Comparison of ENCODE assay signal across 1 cellular context in genomic region chr11:77036398-77036797, GRCh38.
TF ChIP-seq lines count a peak whose summit lies in the region.

No MANE protein-coding gene starts in this region.

TF ChIP-seq in HepG2, 621 proteins besides CTCF, POLR2A, EP300 and RAD21 (continued from another document and continues in another):
- TF ChIP-seq, protein P1, sequence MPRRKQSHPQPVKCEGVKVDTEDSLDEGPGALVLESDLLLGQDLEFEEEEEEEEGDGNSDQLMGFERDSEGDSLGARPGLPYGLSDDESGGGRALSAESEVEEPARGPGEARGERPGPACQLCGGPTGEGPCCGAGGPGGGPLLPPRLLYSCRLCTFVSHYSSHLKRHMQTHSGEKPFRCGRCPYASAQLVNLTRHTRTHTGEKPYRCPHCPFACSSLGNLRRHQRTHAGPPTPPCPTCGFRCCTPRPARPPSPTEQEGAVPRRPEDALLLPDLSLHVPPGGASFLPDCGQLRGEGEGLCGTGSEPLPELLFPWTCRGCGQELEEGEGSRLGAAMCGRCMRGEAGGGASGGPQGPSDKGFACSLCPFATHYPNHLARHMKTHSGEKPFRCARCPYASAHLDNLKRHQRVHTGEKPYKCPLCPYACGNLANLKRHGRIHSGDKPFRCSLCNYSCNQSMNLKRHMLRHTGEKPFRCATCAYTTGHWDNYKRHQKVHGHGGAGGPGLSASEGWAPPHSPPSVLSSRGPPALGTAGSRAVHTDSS (CRISPR knock-in tag; conservative IDR thresholded peaks at IDR 0.05), result no peak
- no peak for TF ChIP-seq ZBTB7B (CRISPR knock-in tag; IDR thresholded peaks at IDR 0.05)
- peak in 1 of 2 experiments; percentile 76; a peak in 1 of 4 replicates for TF ChIP-seq REST (IDR thresholded peaks at IDR 0.05; ENCODE audit: borderline replicate concordance in 1 of 2, low read depth in 1 of 2, low read length in 2 of 2)
- TF ChIP-seq, protein P2, sequence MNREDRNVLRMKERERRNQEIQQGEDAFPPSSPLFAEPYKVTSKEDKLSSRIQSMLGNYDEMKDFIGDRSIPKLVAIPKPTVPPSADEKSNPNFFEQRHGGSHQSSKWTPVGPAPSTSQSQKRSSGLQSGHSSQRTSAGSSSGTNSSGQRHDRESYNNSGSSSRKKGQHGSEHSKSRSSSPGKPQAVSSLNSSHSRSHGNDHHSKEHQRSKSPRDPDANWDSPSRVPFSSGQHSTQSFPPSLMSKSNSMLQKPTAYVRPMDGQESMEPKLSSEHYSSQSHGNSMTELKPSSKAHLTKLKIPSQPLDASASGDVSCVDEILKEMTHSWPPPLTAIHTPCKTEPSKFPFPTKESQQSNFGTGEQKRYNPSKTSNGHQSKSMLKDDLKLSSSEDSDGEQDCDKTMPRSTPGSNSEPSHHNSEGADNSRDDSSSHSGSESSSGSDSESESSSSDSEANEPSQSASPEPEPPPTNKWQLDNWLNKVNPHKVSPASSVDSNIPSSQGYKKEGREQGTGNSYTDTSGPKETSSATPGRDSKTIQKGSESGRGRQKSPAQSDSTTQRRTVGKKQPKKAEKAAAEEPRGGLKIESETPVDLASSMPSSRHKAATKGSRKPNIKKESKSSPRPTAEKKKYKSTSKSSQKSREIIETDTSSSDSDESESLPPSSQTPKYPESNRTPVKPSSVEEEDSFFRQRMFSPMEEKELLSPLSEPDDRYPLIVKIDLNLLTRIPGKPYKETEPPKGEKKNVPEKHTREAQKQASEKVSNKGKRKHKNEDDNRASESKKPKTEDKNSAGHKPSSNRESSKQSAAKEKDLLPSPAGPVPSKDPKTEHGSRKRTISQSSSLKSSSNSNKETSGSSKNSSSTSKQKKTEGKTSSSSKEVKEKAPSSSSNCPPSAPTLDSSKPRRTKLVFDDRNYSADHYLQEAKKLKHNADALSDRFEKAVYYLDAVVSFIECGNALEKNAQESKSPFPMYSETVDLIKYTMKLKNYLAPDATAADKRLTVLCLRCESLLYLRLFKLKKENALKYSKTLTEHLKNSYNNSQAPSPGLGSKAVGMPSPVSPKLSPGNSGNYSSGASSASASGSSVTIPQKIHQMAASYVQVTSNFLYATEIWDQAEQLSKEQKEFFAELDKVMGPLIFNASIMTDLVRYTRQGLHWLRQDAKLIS (CRISPR knock-in tag; IDR thresholded peaks at IDR 0.05), result no peak
- TF ChIP-seq IRF2 (CRISPR knock-in tag; IDR thresholded peaks at IDR 0.05), result 0 out of 2 replicates have a peak, but pooled peaks have one; percentile 34
- TF ChIP-seq, protein P3, sequence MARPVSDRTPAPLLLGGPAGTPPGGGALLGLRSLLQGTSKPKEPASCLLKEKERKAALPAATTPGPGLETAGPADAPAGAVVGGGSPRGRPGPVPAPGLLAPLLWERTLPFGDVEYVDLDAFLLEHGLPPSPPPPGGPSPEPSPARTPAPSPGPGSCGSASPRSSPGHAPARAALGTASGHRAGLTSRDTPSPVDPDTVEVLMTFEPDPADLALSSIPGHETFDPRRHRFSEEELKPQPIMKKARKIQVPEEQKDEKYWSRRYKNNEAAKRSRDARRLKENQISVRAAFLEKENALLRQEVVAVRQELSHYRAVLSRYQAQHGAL (CRISPR knock-in tag; IDR thresholded peaks at IDR 0.05; ENCODE audit: not compliant biosample characterization), result no peak
- TF ChIP-seq ZBTB21 (CRISPR knock-in tag; IDR thresholded peaks at IDR 0.05), result no peak
- no peak for TF ChIP-seq SMAD1 (CRISPR knock-in tag; IDR thresholded peaks at IDR 0.05; ENCODE audit: borderline replicate concordance, low read depth)
- TF ChIP-seq ZNF672 (CRISPR knock-in tag; IDR thresholded peaks at IDR 0.05), result no peak
- no peak for TF ChIP-seq GZF1 (CRISPR knock-in tag; IDR thresholded peaks at IDR 0.05)
- no peak for TF ChIP-seq ZNF549 (CRISPR knock-in tag; IDR thresholded peaks at IDR 0.05)
- no peak for TF ChIP-seq ZBTB37 (CRISPR knock-in tag; IDR thresholded peaks at IDR 0.05)
- no peak for TF ChIP-seq MTF1 (CRISPR knock-in tag; IDR thresholded peaks at IDR 0.05)
- no peak for TF ChIP-seq ZNF350 (CRISPR knock-in tag; IDR thresholded peaks at IDR 0.05; ENCODE audit: borderline replicate concordance, low read depth)
- TF ChIP-seq MED13 (CRISPR knock-in tag; IDR thresholded peaks at IDR 0.05), result no peak
- no peak for TF ChIP-seq ZNF850 (CRISPR knock-in tag; conservative IDR thresholded peaks at IDR 0.05)
- 0 out of 2 replicates have a peak, but pooled peaks have one; percentile 68 for TF ChIP-seq SNAPC2 (CRISPR knock-in tag; IDR thresholded peaks at IDR 0.05)
- TF ChIP-seq CC2D1A (CRISPR knock-in tag; IDR thresholded peaks at IDR 0.05), result no peak
- TF ChIP-seq, protein P4, sequence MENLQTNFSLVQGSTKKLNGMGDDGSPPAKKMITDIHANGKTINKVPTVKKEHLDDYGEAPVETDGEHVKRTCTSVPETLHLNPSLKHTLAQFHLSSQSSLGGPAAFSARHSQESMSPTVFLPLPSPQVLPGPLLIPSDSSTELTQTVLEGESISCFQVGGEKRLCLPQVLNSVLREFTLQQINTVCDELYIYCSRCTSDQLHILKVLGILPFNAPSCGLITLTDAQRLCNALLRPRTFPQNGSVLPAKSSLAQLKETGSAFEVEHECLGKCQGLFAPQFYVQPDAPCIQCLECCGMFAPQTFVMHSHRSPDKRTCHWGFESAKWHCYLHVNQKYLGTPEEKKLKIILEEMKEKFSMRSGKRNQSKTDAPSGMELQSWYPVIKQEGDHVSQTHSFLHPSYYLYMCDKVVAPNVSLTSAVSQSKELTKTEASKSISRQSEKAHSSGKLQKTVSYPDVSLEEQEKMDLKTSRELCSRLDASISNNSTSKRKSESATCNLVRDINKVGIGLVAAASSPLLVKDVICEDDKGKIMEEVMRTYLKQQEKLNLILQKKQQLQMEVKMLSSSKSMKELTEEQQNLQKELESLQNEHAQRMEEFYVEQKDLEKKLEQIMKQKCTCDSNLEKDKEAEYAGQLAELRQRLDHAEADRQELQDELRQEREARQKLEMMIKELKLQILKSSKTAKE (CRISPR knock-in tag; IDR thresholded peaks at IDR 0.05; ENCODE audit: borderline replicate concordance), result peak; percentile 85
- TF ChIP-seq, protein P5, sequence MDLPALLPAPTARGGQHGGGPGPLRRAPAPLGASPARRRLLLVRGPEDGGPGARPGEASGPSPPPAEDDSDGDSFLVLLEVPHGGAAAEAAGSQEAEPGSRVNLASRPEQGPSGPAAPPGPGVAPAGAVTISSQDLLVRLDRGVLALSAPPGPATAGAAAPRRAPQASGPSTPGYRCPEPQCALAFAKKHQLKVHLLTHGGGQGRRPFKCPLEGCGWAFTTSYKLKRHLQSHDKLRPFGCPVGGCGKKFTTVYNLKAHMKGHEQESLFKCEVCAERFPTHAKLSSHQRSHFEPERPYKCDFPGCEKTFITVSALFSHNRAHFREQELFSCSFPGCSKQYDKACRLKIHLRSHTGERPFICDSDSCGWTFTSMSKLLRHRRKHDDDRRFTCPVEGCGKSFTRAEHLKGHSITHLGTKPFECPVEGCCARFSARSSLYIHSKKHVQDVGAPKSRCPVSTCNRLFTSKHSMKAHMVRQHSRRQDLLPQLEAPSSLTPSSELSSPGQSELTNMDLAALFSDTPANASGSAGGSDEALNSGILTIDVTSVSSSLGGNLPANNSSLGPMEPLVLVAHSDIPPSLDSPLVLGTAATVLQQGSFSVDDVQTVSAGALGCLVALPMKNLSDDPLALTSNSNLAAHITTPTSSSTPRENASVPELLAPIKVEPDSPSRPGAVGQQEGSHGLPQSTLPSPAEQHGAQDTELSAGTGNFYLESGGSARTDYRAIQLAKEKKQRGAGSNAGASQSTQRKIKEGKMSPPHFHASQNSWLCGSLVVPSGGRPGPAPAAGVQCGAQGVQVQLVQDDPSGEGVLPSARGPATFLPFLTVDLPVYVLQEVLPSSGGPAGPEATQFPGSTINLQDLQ (CRISPR knock-in tag; IDR thresholded peaks at IDR 0.05), result no peak
- no peak for TF ChIP-seq ZNF451 (CRISPR knock-in tag; IDR thresholded peaks at IDR 0.05)
- TF ChIP-seq REXO4 (CRISPR knock-in tag; IDR thresholded peaks at IDR 0.05; ENCODE audit: borderline replicate concordance), result no peak
- TF ChIP-seq HNRNPUL1 (IDR thresholded peaks at IDR 0.05; ENCODE audit: low read depth, low read length), result no peak
- TF ChIP-seq NR0B2 (CRISPR knock-in tag; IDR thresholded peaks at IDR 0.05), result no peak
- TF ChIP-seq ATRX (CRISPR knock-in tag; IDR thresholded peaks at IDR 0.05; ENCODE audit: borderline replicate concordance), result no peak
- TF ChIP-seq ZNF326 (CRISPR knock-in tag; IDR thresholded peaks at IDR 0.05; ENCODE audit: borderline replicate concordance), result no peak
- no peak for TF ChIP-seq ZNF563 (CRISPR knock-in tag; IDR thresholded peaks at IDR 0.05)
- TF ChIP-seq, protein P6, sequence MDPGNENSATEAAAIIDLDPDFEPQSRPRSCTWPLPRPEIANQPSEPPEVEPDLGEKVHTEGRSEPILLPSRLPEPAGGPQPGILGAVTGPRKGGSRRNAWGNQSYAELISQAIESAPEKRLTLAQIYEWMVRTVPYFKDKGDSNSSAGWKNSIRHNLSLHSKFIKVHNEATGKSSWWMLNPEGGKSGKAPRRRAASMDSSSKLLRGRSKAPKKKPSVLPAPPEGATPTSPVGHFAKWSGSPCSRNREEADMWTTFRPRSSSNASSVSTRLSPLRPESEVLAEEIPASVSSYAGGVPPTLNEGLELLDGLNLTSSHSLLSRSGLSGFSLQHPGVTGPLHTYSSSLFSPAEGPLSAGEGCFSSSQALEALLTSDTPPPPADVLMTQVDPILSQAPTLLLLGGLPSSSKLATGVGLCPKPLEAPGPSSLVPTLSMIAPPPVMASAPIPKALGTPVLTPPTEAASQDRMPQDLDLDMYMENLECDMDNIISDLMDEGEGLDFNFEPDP (CRISPR knock-in tag; conservative IDR thresholded peaks at IDR 0.05), result no peak
- peak; percentile 77; the same call in 1 of the 2 replicates for TF ChIP-seq TARDBP (CRISPR knock-in tag; IDR thresholded peaks at IDR 0.05)
- TF ChIP-seq, protein P7, sequence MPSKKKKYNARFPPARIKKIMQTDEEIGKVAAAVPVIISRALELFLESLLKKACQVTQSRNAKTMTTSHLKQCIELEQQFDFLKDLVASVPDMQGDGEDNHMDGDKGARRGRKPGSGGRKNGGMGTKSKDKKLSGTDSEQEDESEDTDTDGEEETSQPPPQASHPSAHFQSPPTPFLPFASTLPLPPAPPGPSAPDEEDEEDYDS (CRISPR knock-in tag; IDR thresholded peaks at IDR 0.05), result no peak
- no peak for TF ChIP-seq ATF7 (IDR thresholded peaks at IDR 0.05)
- TF ChIP-seq ATF7 (CRISPR knock-in tag; IDR thresholded peaks at IDR 0.05), result no peak
- TF ChIP-seq, protein P8, sequence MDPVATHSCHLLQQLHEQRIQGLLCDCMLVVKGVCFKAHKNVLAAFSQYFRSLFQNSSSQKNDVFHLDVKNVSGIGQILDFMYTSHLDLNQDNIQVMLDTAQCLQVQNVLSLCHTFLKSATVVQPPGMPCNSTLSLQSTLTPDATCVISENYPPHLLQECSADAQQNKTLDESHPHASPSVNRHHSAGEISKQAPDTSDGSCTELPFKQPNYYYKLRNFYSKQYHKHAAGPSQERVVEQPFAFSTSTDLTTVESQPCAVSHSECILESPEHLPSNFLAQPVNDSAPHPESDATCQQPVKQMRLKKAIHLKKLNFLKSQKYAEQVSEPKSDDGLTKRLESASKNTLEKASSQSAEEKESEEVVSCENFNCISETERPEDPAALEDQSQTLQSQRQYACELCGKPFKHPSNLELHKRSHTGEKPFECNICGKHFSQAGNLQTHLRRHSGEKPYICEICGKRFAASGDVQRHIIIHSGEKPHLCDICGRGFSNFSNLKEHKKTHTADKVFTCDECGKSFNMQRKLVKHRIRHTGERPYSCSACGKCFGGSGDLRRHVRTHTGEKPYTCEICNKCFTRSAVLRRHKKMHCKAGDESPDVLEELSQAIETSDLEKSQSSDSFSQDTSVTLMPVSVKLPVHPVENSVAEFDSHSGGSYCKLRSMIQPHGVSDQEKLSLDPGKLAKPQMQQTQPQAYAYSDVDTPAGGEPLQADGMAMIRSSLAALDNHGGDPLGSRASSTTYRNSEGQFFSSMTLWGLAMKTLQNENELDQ (CRISPR knock-in tag; IDR thresholded peaks at IDR 0.05; ENCODE audit: borderline replicate concordance), result no peak
